ENCODE assay signal across 8 cellular contexts in genomic region chr2:95414015-95414594, GRCh38.
DNase-seq lines count a peak whose midpoint lies in the region; ATAC-seq and TF ChIP-seq lines count a peak whose summit lies in the region.
"Not testable (repeated sequence)": the region's sequence is repeated elsewhere in the genome, so short reads cannot be mapped to it uniquely, and the experiment has no call there.

No MANE protein-coding gene starts in this region.

- H3K27ac Mint-ChIP-seq in effector memory CD8-positive, alpha-beta T cell = not testable (repeated sequence)

- H3K4me3 Mint-ChIP-seq in effector memory CD8-positive, alpha-beta T cell = not testable (repeated sequence)

- not testable (repeated sequence) for H3K9ac ChIP-seq in KMS-11

- H3K9me3 Mint-ChIP-seq in effector memory CD8-positive, alpha-beta T cell = not testable (repeated sequence)

- not testable (repeated sequence) for H4K20me1 ChIP-seq in KMS-11 (ENCODE audit: insufficient read depth)

- not testable (repeated sequence) for H3K27ac ChIP-seq in KMS-11

- DNase-seq in DMS 273 treated with DMSO at 0.1 percent for 48 hours (lab: John Stamatoyannopoulos, UW) = peak; percentile 28
- DNase-seq in OCI-M2 (lab: John Stamatoyannopoulos, UW; ENCODE audit: unreplicated experiment) = peak; percentile 9
- DNase-seq in activated CD8-positive, alpha-beta memory T cell treated with anti-CD3 and anti-CD28 coated beads, Interleukin-2, amount 50 U/mL, for 4 hours = peak; percentile 59
- peak in 2 of 3 experiments; percentile 12 to 42 for DNase-seq in effector memory CD8-positive, alpha-beta T cell
- peak; percentile 89 for DNase-seq in medulla oblongata (ENCODE audit: extremely low spot score)
- DNase-seq in stimulated activated CD8-positive, alpha-beta memory T cell treated with anti-CD3 and anti-CD28 coated beads, Interleukin-12 subunit alpha, Interleukin-12 subunit beta, amount 100 ng/mL, for 1 hour (ENCODE audit: low read depth) = peak; percentile 31

- peak; percentile 68 for TF ChIP-seq CTCF in KMS-11 (conservative IDR thresholded peaks at IDR 0.05; ENCODE audit: low read depth, low read length)

- not testable (repeated sequence) for H3K36me3 ChIP-seq in KMS-11 (ENCODE audit: insufficient read depth)

- H3K4me1 Mint-ChIP-seq in effector memory CD8-positive, alpha-beta T cell (ENCODE audit: low read depth in 2 of 2) = not testable (repeated sequence)

- not testable (repeated sequence) for H3K36me3 Mint-ChIP-seq in effector memory CD8-positive, alpha-beta T cell (ENCODE audit: insufficient read depth)

- H3K4me2 ChIP-seq in KMS-11 = not testable (repeated sequence)

- ATAC-seq in GM21786 (IDR thresholded peaks at IDR 0.05; ENCODE audit: unreplicated experiment) = peak; percentile 90
- ATAC-seq in effector memory CD8-positive, alpha-beta T cell (replicated peaks) = peak; percentile 43

- not testable (repeated sequence) for H3K27me3 Mint-ChIP-seq in effector memory CD8-positive, alpha-beta T cell

- H3K79me2 ChIP-seq in KMS-11 (ENCODE audit: insufficient read depth, low read depth) = not testable (repeated sequence)

- H3K27me3 ChIP-seq in KMS-11 (ENCODE audit: insufficient read depth, low read depth) = not testable (repeated sequence)

- H2AFZ ChIP-seq in KMS-11 (ENCODE audit: low read depth) = not testable (repeated sequence)

- not testable (repeated sequence) for H3K4me1 ChIP-seq in KMS-11 (ENCODE audit: low read depth, poor library complexity, severe bottlenecking)

- not testable (repeated sequence) for H3K4me3 ChIP-seq in KMS-11 (IDR thresholded peaks at IDR 0.05; ENCODE audit: insufficient read depth, low read depth, low read length)

Comparison
In these comparisons a context has a peak if more than half of its experiments do, and no peak if none do; other contexts are left out.
1. DNase-seq: peak in every context shown above with its lines; median percentile 89 in medulla oblongata; 59 in activated CD8-positive, alpha-beta memory T cell treated with anti-CD3 and anti-CD28 coated beads, Interleukin-2, amount 50 U/mL, for 4 hours; 31 in stimulated activated CD8-positive, alpha-beta memory T cell treated with anti-CD3 and anti-CD28 coated beads, Interleukin-12 subunit alpha, Interleukin-12 subunit beta, amount 100 ng/mL, for 1 hour; 28 in DMS 273 treated with DMSO at 0.1 percent for 48 hours; 27 in effector memory CD8-positive, alpha-beta T cell; 9 in OCI-M2.